8 cellular contexts compared by ENCODE assay signal in genomic region chr19:46659151-46660007, GRCh38. TPM values are rescaled to one million over a fixed set of nuclear protein-coding genes. Genes with fewer than 3 reads are reported as not detected.
DNase-seq lines count a peak whose midpoint lies in the region; ATAC-seq and TF ChIP-seq lines count a peak whose summit lies in the region.

No MANE protein-coding gene starts in this region.

- no peak for TF ChIP-seq POLR2A in sigmoid colon (IDR thresholded peaks at IDR 0.05)

- peak overlapping the region; percentile 93 to 99 (median 98) for H3K27ac ChIP-seq in sigmoid colon

- no peak for TF ChIP-seq CTCF in sigmoid colon (IDR thresholded peaks at IDR 0.05)

- peaks cover 0 to 5% (median 0%) of the 10 kb centered on the region in 4 donors for H3K36me3 ChIP-seq in sigmoid colon

- ATAC-seq in left ventricle myocardium superior (no peak), HG03108 (IDR thresholded peaks at IDR 0.05; ENCODE audit: unreplicated experiment) (no peak)

- H3K4me3 ChIP-seq in sigmoid colon, result peak overlapping the region; percentile 83 to 93 (median 88)

- DNase-seq in activated CD4-positive, alpha-beta T cell treated with anti-CD3 and anti-CD28 coated beads, Interleukin-2, amount 50 U/mL, for 48 hours, result peak; percentile 13 to 17
- DNase-seq in activated CD4-positive, alpha-beta T cell treated with anti-CD3 and anti-CD28 coated beads, Interleukin-2, amount 50 U/mL, for 4 hours, result no peak
- peak; percentile 33 for DNase-seq in UCSD-AML1 (lab: John Stamatoyannopoulos, UW; ENCODE audit: unreplicated experiment)
- DNase-seq in left ventricle myocardium superior, result peak; percentile 43
- peak; percentile 85 for DNase-seq in sigmoid colon
- no peak for DNase-seq in glomerular visceral epithelial cell (ENCODE audit: extremely low spot score)
- no peak for DNase-seq in SIG-M5 treated with dmso at 0.1 percent for 504 hours (lab: John Stamatoyannopoulos, UW; ENCODE audit: unreplicated experiment)

- H3K9me3 ChIP-seq in sigmoid colon, result no peaks in the 10 kb centered on the region

- intact Hi-C loops in left ventricle myocardium superior (cut with micrococcal nuclease), result no loop called here
- intact Hi-C loops in sigmoid colon (cut with DNase I), result no loop called here

- H3K4me1 ChIP-seq in sigmoid colon, result peaks cover 0 to 55% (median 44%) of the 10 kb centered on the region in 4 donors

- no peak for TF ChIP-seq EP300 in sigmoid colon (IDR thresholded peaks at IDR 0.05)

- 3 to 6% methylated on average over 28 of the region's 28 CpGs for WGBS in sigmoid colon, 2 donors

- H3K27me3 ChIP-seq in sigmoid colon, result no peaks in the 10 kb centered on the region

RNA-seq across cellular contexts. Expression of gene DACT3, which starts 1.6 kb away (rescaled TPM):
- total RNA-seq in left ventricle myocardium superior (14.1 TPM), sigmoid colon (10 to 100 TPM; 23.7 to 87.2 (median 48.6) TPM)
- 1 to 10 TPM in 2 of 3 donors, under 1 TPM in 1; 0.46 to 2.9 (median 1.8) TPM for polyA plus RNA-seq in sigmoid colon

RNA-seq across cellular contexts. Expression of gene GNG8, which starts 23.4 kb away (rescaled TPM):
- total RNA-seq in left ventricle myocardium superior (not detected), sigmoid colon (not detected)
- not detected for polyA plus RNA-seq in sigmoid colon

RNA-seq across cellular contexts. Expression of gene PTGIR, which starts 34.5 kb away (rescaled TPM):
- total RNA-seq in left ventricle myocardium superior (3.0 TPM), sigmoid colon (1 to 10 TPM; 2.0 to 5.8 (median 3.5) TPM)
- 1 to 10 TPM in 1 of 3 donors, under 1 TPM in 1, not detected in 1; 0.60 to 4.4 TPM for polyA plus RNA-seq in sigmoid colon

RNA-seq across cellular contexts. Expression of gene PRKD2, which starts 57.5 kb away (rescaled TPM):
- total RNA-seq in left ventricle myocardium superior, result 9.3 TPM
- 10 to 100 TPM; 14.7 to 33.8 (median 16.7) TPM for total RNA-seq in sigmoid colon
- polyA plus RNA-seq in sigmoid colon, result 10 to 100 TPM; 18.6 to 51.7 (median 32.6) TPM

RNA-seq across cellular contexts. Expression of gene CALM3, which starts 58.2 kb away (rescaled TPM):
- total RNA-seq in left ventricle myocardium superior (323 TPM), sigmoid colon (100 to 1,000 TPM; 127 to 183 (median 159) TPM)
- polyA plus RNA-seq in sigmoid colon, result 100 to 1,000 TPM; 210 to 375 (median 281) TPM

Comparison
In these comparisons a context has a peak if more than half of its experiments do, and no peak if none do; other contexts are left out.
1. DNase-seq: peak in activated CD4-positive, alpha-beta T cell treated with anti-CD3 and anti-CD28 coated beads, Interleukin-2, amount 50 U/mL, for 48 hours (2 of 2), UCSD-AML1 (single experiment), left ventricle myocardium superior (single experiment) and sigmoid colon (single experiment); none in activated CD4-positive, alpha-beta T cell treated with anti-CD3 and anti-CD28 coated beads, Interleukin-2, amount 50 U/mL, for 4 hours (0 of 2), glomerular visceral epithelial cell (single experiment) and SIG-M5 treated with dmso at 0.1 percent for 504 hours (single experiment).